24 cellular contexts compared by ENCODE assay signal in genomic region chr10:49222170-49222569, GRCh38. TPM values are rescaled to one million over a fixed set of nuclear protein-coding genes. Genes with fewer than 3 reads are reported as not detected.
"Had no signal": no experiment of that assay in that cellular context is flagged by ENCODE, and none has a peak within 500 bp of the region (broad histone marks: within the 10 kb centered on the region; RNA-seq: fewer than 3 reads in every experiment).

No MANE protein-coding gene starts in this region.

- ATAC-seq: activated CD4-positive, alpha-beta T cell treated with anti-CD3 and anti-CD28 coated beads for 36 hours; body of pancreas; foreskin keratinocyte; left cardiac atrium; mucosa of descending colon; right cardiac atrium; WTC11 had no signal

- H3K27me3 ChIP-seq: body of pancreas, foreskin keratinocyte, tibial nerve, vagina had no signal

- DNase-seq: activated CD4-positive, alpha-beta T cell treated with anti-CD3 and anti-CD28 coated beads for 36 hours; activated CD4-positive, alpha-beta T cell treated with anti-CD3 and anti-CD28 coated beads, Interleukin-2, amount 50 U/mL, for 48 hours; activated naive CD4-positive, alpha-beta T cell; activated naive CD8-positive, alpha-beta T cell treated with anti-CD3 and anti-CD28 coated beads, Interleukin-2, amount 10 ng/mL, durations not matched to agents 7 days and 5 days; activated T-cell treated with anti-CD3 and anti-CD28 coated beads for 4 hours; amygdala; body of pancreas; dorsolateral prefrontal cortex; foreskin keratinocyte; hippocampal formation; left cardiac atrium; mesenchymal stem cell; mucosa of descending colon; naive B cell; right cardiac atrium; small intestine; stimulated activated CD4-positive, alpha-beta T cell treated with anti-CD3 and anti-CD28 coated beads, Interleukin-15, amount 100 ng/mL, for 24 hours; stimulated activated CD4-positive, alpha-beta T cell treated with anti-CD3 and anti-CD28 coated beads, Interleukin-2, amount 100 ng/mL, for 48 hours had no signal

- H3K27ac ChIP-seq: body of pancreas, dorsolateral prefrontal cortex, foreskin keratinocyte, prostate gland, tibial nerve, vagina had no signal

- H3K9me3 ChIP-seq: body of pancreas, mucosa of descending colon, prostate gland, vagina had no signal

- H3K4me3 ChIP-seq: body of pancreas, dorsolateral prefrontal cortex, mucosa of descending colon, prostate gland, tibial nerve, vagina had no signal

- H3K36me3 ChIP-seq: prostate gland, tibial nerve, vagina had no signal

- H3K4me1 ChIP-seq: body of pancreas, foreskin keratinocyte, prostate gland, tibial nerve, vagina had no signal

RNA-seq across cellular contexts. Expression of gene TMEM273, which starts 34.0 kb away (rescaled TPM):
- total RNA-seq: epithelial cell of proximal tubule, fibroblast of lung, foreskin keratinocyte had no signal
- polyA plus RNA-seq: foreskin keratinocyte had no signal
